1 cellular context compared by ENCODE assay signal in the genomic region with DNA sequence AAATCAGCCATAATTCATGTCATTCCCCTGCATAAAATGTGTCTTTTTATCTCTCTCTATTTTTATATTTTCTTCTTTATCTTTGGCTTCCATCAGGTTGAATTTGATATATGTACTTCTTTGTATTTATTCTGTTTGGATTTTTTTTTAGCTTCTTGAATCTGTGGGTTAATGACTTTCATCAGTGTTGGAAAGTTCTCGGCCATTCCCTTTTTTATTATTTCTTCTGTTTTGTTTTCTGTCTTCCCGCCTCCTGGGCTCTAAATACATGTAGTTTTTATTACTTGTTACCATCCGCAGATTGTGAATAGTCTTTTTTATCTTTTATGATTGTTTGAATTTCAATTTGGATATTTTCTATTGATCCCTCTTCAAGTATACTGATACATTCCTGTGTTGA.
"Had no signal": no experiment of that assay in that cellular context is flagged by ENCODE, and none has a peak within 500 bp of the region (broad histone marks: within the 10 kb centered on the region; RNA-seq: fewer than 3 reads in every experiment).

No MANE protein-coding gene starts in this region.

- H3K9me3 ChIP-seq: MG63 had no signal

- H3K36me3 ChIP-seq: MG63 had no signal

- H3K4me3 ChIP-seq: MG63 had no signal
